In genomic region chr16:29321585-29321984, GRCh38 we compare ENCODE assay signal across 20 cellular contexts.
DNase-seq lines count a peak whose midpoint lies in the region; ATAC-seq, FAIRE-seq and TF ChIP-seq lines count a peak whose summit lies in the region.
"Had no signal": no experiment of that assay in that cellular context is flagged by ENCODE, and none has a peak within 500 bp of the region (broad histone marks: within the 10 kb centered on the region; RNA-seq: fewer than 3 reads in every experiment).

No MANE protein-coding gene starts in this region.

- H3K79me2 ChIP-seq in K562 (ENCODE audit: control insufficient read depth, insufficient read depth, low read length), result no peaks in the 10 kb centered on the region

- no peaks in the 10 kb centered on the region for H4K20me1 ChIP-seq in K562 (replicated peaks; ENCODE audit: control insufficient read depth, insufficient read depth, low read length)

- no peak for FAIRE-seq in K562 (lab: Jason Lieb, UNC)
- FAIRE-seq: D721Med had no signal

- H3K9me1 ChIP-seq in K562 (ENCODE audit: control insufficient read depth, insufficient read depth, low read length), result no peaks in the 10 kb centered on the region

- intact Hi-C loops in left ventricle myocardium inferior (cut with micrococcal nuclease) (no loop called here), K562 (cut with micrococcal nuclease) (no loop called here)
- intact Hi-C loops in activated CD4-positive, alpha-beta T cell treated with anti-CD3 and anti-CD28 coated beads for 36 hours (cut with DNase I, micrococcal nuclease), result no loop called here

- H3K4me1 ChIP-seq in left ventricle myocardium inferior, result peaks cover 21% of the 10 kb centered on the region
- H3K4me1 ChIP-seq in right atrium auricular region, result peaks cover 0 to 14% of the 10 kb centered on the region in 2 donors
- peaks cover 0 to 19% of the 10 kb centered on the region in 2 experiments; a peak in 3 of 5 replicates for H3K4me1 ChIP-seq in K562 (replicated peaks in 1 of 2; ENCODE audit: control insufficient read depth in 2 of 2, insufficient read depth in 2 of 2, low read length in 2 of 2)
- H3K4me1 ChIP-seq: BE2C had no signal

- no peaks in the 10 kb centered on the region for H3K36me3 Mint-ChIP-seq in neural crest cell (ENCODE audit: low read depth)
- no peaks in the 10 kb centered on the region for H3K36me3 Mint-ChIP-seq in activated CD4-positive, alpha-beta T cell treated with anti-CD3 and anti-CD28 coated beads for 36 hours (ENCODE audit: low read depth)

- DNase-seq in left ventricle myocardium inferior (no peak), right atrium auricular region (ENCODE audit: low spot score) (no peak), K562 (ENCODE audit: extremely low read depth in 1 of 4, low spot score in 3 of 4) (no peak), neural crest cell (ENCODE audit: low read depth, low spot score) (no peak), T-helper 1 cell (no peak), NCI-H526 treated with DMSO at 0.1 percent for 48 hours (lab: John Stamatoyannopoulos, UW) (no peak)
- DNase-seq in activated CD4-positive, alpha-beta T cell treated with anti-CD3 and anti-CD28 coated beads for 36 hours, result no peak
- DNase-seq: 8988T; BE2C; CD8-positive, alpha-beta memory T cell; DMS79; KG1; NCI-H1436; NCI-H2029 treated with DMSO at 0.1 percent for 48 hours; NCI-H774; SK-N-SH had no signal

- H2AFZ ChIP-seq in K562 (ENCODE audit: low read depth, low read length), result peak overlapping the region; percentile 9; the same call in 1 of the 2 replicates

- H3K9me3 Mint-ChIP-seq in neural crest cell, result no peaks in the 10 kb centered on the region
- no peaks in the 10 kb centered on the region for H3K9me3 Mint-ChIP-seq in activated CD4-positive, alpha-beta T cell treated with anti-CD3 and anti-CD28 coated beads for 36 hours (ENCODE audit: low read depth)
- H3K9me3 Mint-ChIP-seq: CD8-positive, alpha-beta memory T cell had no signal

- POLR2A ChIA-PET in K562 (lab: Yijun Ruan, JAX), result no interaction called here
- POLR2A ChIA-PET in activated CD4-positive, alpha-beta T cell treated with anti-CD3 and anti-CD28 coated beads for 36 hours (lab: Charles Lee), result no interaction called here

- TF ChIP-seq POLR2A in K562 (conservative IDR thresholded peaks at IDR 0.05), result no peak

- TF ChIP-seq EP300 in K562 (IDR thresholded peaks at IDR 0.05; ENCODE audit: low read length), result no peak

- H3K9ac ChIP-seq in K562 (ENCODE audit: insufficient read depth in 1 of 2, low read depth in 2 of 2, low read length in 2 of 2), result no peak overlapping the region
- H3K9ac ChIP-seq: SK-N-SH had no signal

- BruUV-seq in K562 (replicated peaks; lab: Mats Ljungman, UMichigan), result no TSS peak

- H3K4me3 ChIP-seq in left ventricle myocardium inferior, result no peak overlapping the region
- no peak overlapping the region for H3K4me3 ChIP-seq in right atrium auricular region
- no peak overlapping the region for H3K4me3 ChIP-seq in K562

- no peak for TF ChIP-seq RAD21 in K562 (CRISPR knock-in tag; conservative IDR thresholded peaks at IDR 0.05 in 1 of 2, IDR thresholded peaks at IDR 0.05 in 1 of 2)

- no peak for ATAC-seq in K562
- no peak for ATAC-seq in HG02938 (IDR thresholded peaks at IDR 0.05; ENCODE audit: unreplicated experiment)
- no peak for ATAC-seq in activated CD4-positive, alpha-beta T cell treated with anti-CD3 and anti-CD28 coated beads for 36 hours
- ATAC-seq: HCT116, Right ventricle myocardium inferior had no signal

- 43% methylated on average over 9 of the region's 9 CpGs for WGBS in K562 (ENCODE audit: insufficient coverage, low coverage, missing lambda C conversion rate)

- H3K27ac ChIP-seq in left ventricle myocardium inferior (replicated peaks) (peak overlapping the region; percentile 30), right atrium auricular region (no peak overlapping the region), K562 (ENCODE audit: extremely low read depth, low read depth, low read length) (no peak overlapping the region)

- TF ChIP-seq CTCF in left ventricle myocardium inferior (IDR thresholded peaks at IDR 0.05; ENCODE audit: borderline replicate concordance) (no peak), right atrium auricular region (IDR thresholded peaks at IDR 0.05) (no peak), K562 (IDR thresholded peaks at IDR 0.05 in 2 of 3, conservative IDR thresholded peaks at IDR 0.05 in 1 of 3; ENCODE audit: insufficient read depth in 2 of 3, low read depth in 1 of 3, low read length in 3 of 3) (no peak), neural crest cell (conservative IDR thresholded peaks at IDR 0.05) (no peak)

- CTCF ChIA-PET in K562 (lab: Yijun Ruan, JAX; ENCODE audit: low intra/inter-chr PET ratio), result no interaction called here
- CTCF ChIA-PET in activated CD4-positive, alpha-beta T cell treated with anti-CD3 and anti-CD28 coated beads for 36 hours (lab: Charles Lee), result no interaction called here

- no peaks in the 10 kb centered on the region for H3K9me3 ChIP-seq in left ventricle myocardium inferior (replicated peaks)
- no peaks in the 10 kb centered on the region for H3K9me3 ChIP-seq in right atrium auricular region
- no peaks in the 10 kb centered on the region for H3K9me3 ChIP-seq in K562 (replicated peaks; ENCODE audit: control insufficient read depth, insufficient read depth, low read depth, low read length)
- H3K9me3 ChIP-seq: BE2C, SK-N-SH had no signal

- H3K36me3 ChIP-seq in left ventricle myocardium inferior (peaks cover 4% of the 10 kb centered on the region), right atrium auricular region (no peaks in the 10 kb centered on the region), K562 (ENCODE audit: control insufficient read depth, insufficient read depth, low read length) (no peaks in the 10 kb centered on the region)
- H3K36me3 ChIP-seq: BE2C had no signal

- no peak overlapping the region for H3K4me2 ChIP-seq in K562 (ENCODE audit: insufficient read depth, low read length)
- H3K4me2 ChIP-seq: SK-N-SH had no signal

- in situ Hi-C loops in K562 (cut with MboI), result no loop called here

- H3K4me3 Mint-ChIP-seq in neural crest cell, result peak overlapping the region; percentile 21
- H3K4me3 Mint-ChIP-seq in activated CD4-positive, alpha-beta T cell treated with anti-CD3 and anti-CD28 coated beads for 36 hours, result no peak overlapping the region
- H3K4me3 Mint-ChIP-seq: CD8-positive, alpha-beta memory T cell had no signal

- H3K27ac Mint-ChIP-seq in neural crest cell (ENCODE audit: unreplicated experiment), result peak overlapping the region; percentile 98
- H3K27ac Mint-ChIP-seq in activated CD4-positive, alpha-beta T cell treated with anti-CD3 and anti-CD28 coated beads for 36 hours, result no peak overlapping the region

- H3K27me3 ChIP-seq in left ventricle myocardium inferior (ENCODE audit: low read depth), result no peaks in the 10 kb centered on the region
- no peaks in the 10 kb centered on the region for H3K27me3 ChIP-seq in right atrium auricular region
- H3K27me3 ChIP-seq in K562 (ENCODE audit: control insufficient read depth in 2 of 2, insufficient read depth in 2 of 2, low read length in 2 of 2), result peaks cover 3 to 9% of the 10 kb centered on the region in 2 experiments; a peak in 2 of 5 replicates
- H3K27me3 ChIP-seq: BE2C had no signal

- H3K4me1 Mint-ChIP-seq in neural crest cell, result peaks cover 54% of the 10 kb centered on the region
- H3K4me1 Mint-ChIP-seq in activated CD4-positive, alpha-beta T cell treated with anti-CD3 and anti-CD28 coated beads for 36 hours, result peaks cover 7% of the 10 kb centered on the region
- H3K4me1 Mint-ChIP-seq: CD8-positive, alpha-beta memory T cell had no signal

- H3K27me3 Mint-ChIP-seq in neural crest cell (ENCODE audit: low read depth), result peaks cover 3% of the 10 kb centered on the region
- no peaks in the 10 kb centered on the region for H3K27me3 Mint-ChIP-seq in activated CD4-positive, alpha-beta T cell treated with anti-CD3 and anti-CD28 coated beads for 36 hours
- H3K27me3 Mint-ChIP-seq: CD8-positive, alpha-beta memory T cell had no signal

TF ChIP-seq in K562, 482 proteins besides CTCF, POLR2A, EP300 and RAD21:
- TF ChIP-seq HDAC3 (IDR thresholded peaks at IDR 0.05; ENCODE audit: borderline replicate concordance, partially characterized antibody), result no peak
- no peak for TF ChIP-seq ATF7 (IDR thresholded peaks at IDR 0.05)
- TF ChIP-seq ZNF699 (CRISPR knock-in tag; IDR thresholded peaks at IDR 0.05; ENCODE audit: insufficient replicate concordance), result no peak
- no peak for TF ChIP-seq FOSL1 (tag; conservative IDR thresholded peaks at IDR 0.05)
- TF ChIP-seq MCM7 (IDR thresholded peaks at IDR 0.05), result no peak
- TF ChIP-seq EHMT2 (IDR thresholded peaks at IDR 0.05), result no peak
- no peak for TF ChIP-seq STAT5A (IDR thresholded peaks at IDR 0.05; ENCODE audit: borderline replicate concordance, low read length)
- TF ChIP-seq ZFP36 (IDR thresholded peaks at IDR 0.05; ENCODE audit: low read depth, low read length, partially characterized antibody), result no peak
- no peak for TF ChIP-seq ZNF175 (CRISPR knock-in tag; IDR thresholded peaks at IDR 0.05; ENCODE audit: low read depth)
- no peak for TF ChIP-seq CHD1 (IDR thresholded peaks at IDR 0.05; ENCODE audit: low read length)
- no peak for TF ChIP-seq ZNF780A (CRISPR knock-in tag; IDR thresholded peaks at IDR 0.05)
- TF ChIP-seq, protein P1, sequence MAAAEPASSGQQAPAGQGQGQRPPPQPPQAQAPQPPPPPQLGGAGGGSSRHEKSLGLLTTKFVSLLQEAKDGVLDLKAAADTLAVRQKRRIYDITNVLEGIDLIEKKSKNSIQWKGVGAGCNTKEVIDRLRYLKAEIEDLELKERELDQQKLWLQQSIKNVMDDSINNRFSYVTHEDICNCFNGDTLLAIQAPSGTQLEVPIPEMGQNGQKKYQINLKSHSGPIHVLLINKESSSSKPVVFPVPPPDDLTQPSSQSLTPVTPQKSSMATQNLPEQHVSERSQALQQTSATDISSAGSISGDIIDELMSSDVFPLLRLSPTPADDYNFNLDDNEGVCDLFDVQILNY (CRISPR knock-in tag; IDR thresholded peaks at IDR 0.05), result no peak
- TF ChIP-seq ZNF695 (CRISPR knock-in tag; IDR thresholded peaks at IDR 0.05), result no peak
- TF ChIP-seq CBFA2T3 (IDR thresholded peaks at IDR 0.05), result no peak
- TF ChIP-seq POLR3G (IDR thresholded peaks at IDR 0.05; ENCODE audit: extremely low read depth, insufficient read length, insufficient replicate concordance), result no peak
- TF ChIP-seq RBM34 (IDR thresholded peaks at IDR 0.05; ENCODE audit: borderline replicate concordance, insufficient read depth, low read length), result no peak
TF ChIP-seq in K562: peak in this region for 0.
